14 cellular contexts compared by ENCODE assay signal in the genomic region with DNA sequence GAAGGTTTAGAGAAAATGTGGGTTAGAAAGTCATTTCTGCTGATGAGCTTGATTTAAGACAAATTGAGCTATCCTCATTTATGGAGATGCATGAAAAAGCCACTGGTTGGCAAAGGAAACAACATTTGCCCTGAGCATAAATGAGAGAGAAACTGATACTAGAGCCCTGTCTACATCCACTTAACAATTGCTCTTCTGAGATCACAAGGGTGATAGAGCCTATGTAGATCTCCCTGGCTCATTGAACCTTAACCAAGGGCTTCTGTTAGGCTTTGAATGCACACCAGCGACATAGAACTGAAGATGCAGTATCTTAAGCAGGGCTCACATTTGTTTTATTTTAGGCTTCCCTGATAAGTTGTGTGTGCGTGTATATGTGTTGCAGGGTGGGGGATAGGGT. TPM values are rescaled to one million over a fixed set of nuclear protein-coding genes. Genes with fewer than 3 reads are reported as not detected.
DNase-seq lines count a peak whose midpoint lies in the region; ATAC-seq and TF ChIP-seq lines count a peak whose summit lies in the region.
"Had no signal": no experiment of that assay in that cellular context is flagged by ENCODE, and none has a peak within 500 bp of the region (broad histone marks: within the 10 kb centered on the region; RNA-seq: fewer than 3 reads in every experiment).

No MANE protein-coding gene starts in this region.

- H3K4me2 ChIP-seq in OCI-LY3 (ENCODE audit: low read length) (peak overlapping the region; percentile 25), GM23248 (ENCODE audit: unreplicated experiment) (no peak overlapping the region)

- TF ChIP-seq CTCF in OCI-LY3 (IDR thresholded peaks at IDR 0.05; ENCODE audit: low read depth, low read length) (no peak), gastrocnemius medialis (IDR thresholded peaks at IDR 0.05 in 4 of 5, conservative IDR thresholded peaks at IDR 0.05 in 1 of 5) (no peak), transverse colon (IDR thresholded peaks at IDR 0.05) (no peak)

- DNase-seq in hypothalamus (lab: John Stamatoyannopoulos, UW) (no peak), GM23248 (no peak), gastrocnemius medialis (no peak), transverse colon (no peak)
- DNase-seq: activated CD4-positive, CD25-positive, alpha-beta regulatory T cell; activated naive CD4-positive, alpha-beta T cell treated with anti-CD3 and anti-CD28 coated beads, Interleukin-2, amount 50 U/mL, for 16 hours; left lung; NCI-H524 treated with DMSO at 0.1 percent for 48 hours; psoas muscle had no signal

- no peaks in the 10 kb centered on the region for H3K9me2 ChIP-seq in GM23248 (ENCODE audit: insufficient read depth)

- H3K36me3 ChIP-seq in OCI-LY3 (replicated peaks; ENCODE audit: low read depth, low read length) = no peaks in the 10 kb centered on the region
- no peaks in the 10 kb centered on the region for H3K36me3 ChIP-seq in GM23248 (ENCODE audit: low read depth)
- H3K36me3 ChIP-seq in gastrocnemius medialis = no peaks in the 10 kb centered on the region
- no peaks in the 10 kb centered on the region for H3K36me3 ChIP-seq in transverse colon
- H3K36me3 ChIP-seq: left lung had no signal

- TF ChIP-seq EP300 in transverse colon (IDR thresholded peaks at IDR 0.05; ENCODE audit: low read depth) = no peak

- WGBS in GM23248 (ENCODE audit: low coverage in 1 of 2, low lambda C conversion rate in 2 of 2, missing lambda C conversion rate in 2 of 2), 2 experiments = 5 to 14% methylated on average over 2 of the region's 2 CpGs
- 77% methylated on average over 2 of the region's 2 CpGs; no CpG with 5 or more reads in 1 of the 2 donors for WGBS in transverse colon (ENCODE audit: low coverage in 1 of 2), 2 donors

- no peak for TF ChIP-seq POLR2A in gastrocnemius medialis (IDR thresholded peaks at IDR 0.05)
- TF ChIP-seq POLR2A in transverse colon (IDR thresholded peaks at IDR 0.05) = no peak

- H3K4me1 ChIP-seq in OCI-LY3 (ENCODE audit: low read length) (peaks cover 11% of the 10 kb centered on the region), GM23248 (ENCODE audit: insufficient read depth) (no peaks in the 10 kb centered on the region), gastrocnemius medialis (no peaks in the 10 kb centered on the region), transverse colon (no peaks in the 10 kb centered on the region)
- H3K4me1 ChIP-seq: psoas muscle had no signal

- no peaks in the 10 kb centered on the region for H3F3A ChIP-seq in GM23248 (ENCODE audit: insufficient read depth)

- H3K79me2 ChIP-seq in OCI-LY3 (ENCODE audit: low read length) (no peaks in the 10 kb centered on the region), GM23248 (ENCODE audit: insufficient read depth) (no peaks in the 10 kb centered on the region)

- H4K20me1 ChIP-seq in OCI-LY3 (ENCODE audit: insufficient read depth, low read length) = no peaks in the 10 kb centered on the region
- H4K20me1 ChIP-seq in GM23248 (ENCODE audit: insufficient read depth) = no peaks in the 10 kb centered on the region

- intact Hi-C loops in gastrocnemius medialis (cut with DNase I; ENCODE audit: low total_unique reads) = no loop called here
- intact Hi-C loops in transverse colon (cut with DNase I; ENCODE audit: low total_unique reads) = no loop called here

- H3K4me3 ChIP-seq in OCI-LY3 (ENCODE audit: low read length) (no peak overlapping the region), GM23248 (no peak overlapping the region), gastrocnemius medialis (no peak overlapping the region), transverse colon (no peak overlapping the region)
- H3K4me3 ChIP-seq: left lung, psoas muscle had no signal

- H3K9ac ChIP-seq in OCI-LY3 (ENCODE audit: low read length) (no peak overlapping the region), GM23248 (no peak overlapping the region)

- H3K27me3 ChIP-seq in OCI-LY3 (ENCODE audit: low read depth, low read length) (no peaks in the 10 kb centered on the region), GM23248 (replicated peaks; ENCODE audit: insufficient read depth) (no peaks in the 10 kb centered on the region), gastrocnemius medialis (no peaks in the 10 kb centered on the region), transverse colon (no peaks in the 10 kb centered on the region)
- H3K27me3 ChIP-seq: left lung had no signal

- in situ Hi-C loops in GM23248 (cut with MboI) (no loop called here), gastrocnemius medialis (cut with MboI; ENCODE audit: low sequenced_read_pairs in 4 of 4) (no loop called here), transverse colon (cut with MboI; ENCODE audit: low pct_ligation_motif_present in 1 of 4, low pct_unique_long_range_greater_than_20kb in 1 of 4, low sequenced_read_pairs in 3 of 4) (no loop called here)

- no peak overlapping the region for H3K27ac ChIP-seq in OCI-LY3 (ENCODE audit: low read length)
- no peak overlapping the region for H3K27ac ChIP-seq in GM23248
- H3K27ac ChIP-seq in gastrocnemius medialis = no peak overlapping the region
- H3K27ac ChIP-seq in transverse colon = no peak overlapping the region
- H3K27ac ChIP-seq: left lung, psoas muscle had no signal

- H2AFZ ChIP-seq in OCI-LY3 (ENCODE audit: low read depth, low read length) (peak overlapping the region; percentile 51; the same call in 1 of the 2 replicates), GM23248 (no peak overlapping the region)

- peak; percentile 83 for ATAC-seq in GM18511 (IDR thresholded peaks at IDR 0.05; ENCODE audit: unreplicated experiment)
- peak; percentile 55 for ATAC-seq in GM19463 (IDR thresholded peaks at IDR 0.05; ENCODE audit: unreplicated experiment)
- ATAC-seq in HG02870 (IDR thresholded peaks at IDR 0.05; ENCODE audit: unreplicated experiment) = peak; percentile 38
- ATAC-seq in gastrocnemius medialis = no peak
- ATAC-seq: left lung, psoas muscle had no signal

- H3K9me3 ChIP-seq in OCI-LY3 (ENCODE audit: insufficient read depth, low read length) (no peaks in the 10 kb centered on the region), GM23248 (ENCODE audit: low read depth) (no peaks in the 10 kb centered on the region), gastrocnemius medialis (no peaks in the 10 kb centered on the region), transverse colon (no peaks in the 10 kb centered on the region)
- H3K9me3 ChIP-seq: left lung, psoas muscle had no signal

RNA-seq across cellular contexts. Expression of a gene that starts 35.0 kb away (rescaled TPM):
- not detected in 2 replicates for total RNA-seq in GM23248 (2014; rRNA removed; shearing (Covaris generic))
- polyA plus RNA-seq in GM23248 (2016; fragmentation: Nextera tagmentation; extraction: Ambion mirVana) = not detected in 2 replicates
- total RNA-seq in gastrocnemius medialis (not detected), transverse colon (not detected)
- total RNA-seq: psoas muscle, RPMI7951 had no signal
- polyA plus RNA-seq: psoas muscle had no signal

Comparison
In these comparisons a context has a peak if more than half of its experiments do, and no peak if none do; other contexts are left out.
1. ATAC-seq: peak in GM18511 (single experiment), GM19463 (single experiment) and HG02870 (single experiment); none in gastrocnemius medialis (0 of 2).